Comparison of ENCODE assay signal across 22 cellular contexts in genomic region chr15:48964898-48965297, GRCh38. TPM values are rescaled to one million over a fixed set of nuclear protein-coding genes. Genes with fewer than 3 reads are reported as not detected.
DNase-seq lines count a peak whose midpoint lies in the region; ATAC-seq and TF ChIP-seq lines count a peak whose summit lies in the region.
"Had no signal": no experiment of that assay in that cellular context is flagged by ENCODE, and none has a peak within 500 bp of the region (broad histone marks: within the 10 kb centered on the region; RNA-seq: fewer than 3 reads in every experiment).

No MANE protein-coding gene starts in this region.

- ATAC-seq in activated naive CD8-positive, alpha-beta T cell treated with anti-CD3 and anti-CD28 coated beads, Interleukin-2, amount 10 ng/mL, durations not matched to agents 7 days and 5 days (ENCODE audit: low read depth): no peak
- ATAC-seq in HG03457 (IDR thresholded peaks at IDR 0.05; ENCODE audit: unreplicated experiment): no peak
- ATAC-seq: Right ventricle myocardium inferior, WTC11 had no signal

- H3K9me3 Mint-ChIP-seq in activated CD4-positive, alpha-beta T cell treated with anti-CD3 and anti-CD28 coated beads, Interleukin-2, amount 10 ng/mL, durations not matched to agents 24 days and 14 days: peaks cover 13% of the 10 kb centered on the region
- H3K9me3 Mint-ChIP-seq in Caco-2 (ENCODE audit: unreplicated experiment): no peaks in the 10 kb centered on the region
- no peaks in the 10 kb centered on the region for H3K9me3 Mint-ChIP-seq in activated naive CD8-positive, alpha-beta T cell treated with anti-CD3 and anti-CD28 coated beads, Interleukin-2, amount 10 ng/mL, durations not matched to agents 7 days and 5 days
- peaks cover 5% of the 10 kb centered on the region for H3K9me3 Mint-ChIP-seq in nephron
- H3K9me3 Mint-ChIP-seq: activated naive CD4-positive, alpha-beta T cell treated with anti-CD3 and anti-CD28 coated beads for 36 hours; WTC11 had no signal

- CTCF ChIA-PET in Caco-2 (lab: Charles Lee): interaction anchor here (1.5 to 3.7 kb wide), 2 partner anchors 10 to 103 kb away, joined by 20 to 41 read pairs; no protein-coding TSS in a partner anchor

- DNase-seq in activated CD4-positive, alpha-beta T cell treated with anti-CD3 and anti-CD28 coated beads, Interleukin-2, amount 10 ng/mL, durations not matched to agents 24 days and 14 days: no peak
- DNase-seq in activated CD4-positive, alpha-beta T cell treated with anti-CD3 and anti-CD28 coated beads for 48 hours: no peak
- DNase-seq in Caco-2: no peak
- DNase-seq in activated naive CD8-positive, alpha-beta T cell treated with anti-CD3 and anti-CD28 coated beads, Interleukin-2, amount 10 ng/mL, durations not matched to agents 7 days and 5 days: no peak
- no peak for DNase-seq in central memory CD4-positive, alpha-beta T cell
- DNase-seq in NOMO-1 treated with dmso at 0.1 percent for 144 hours (lab: John Stamatoyannopoulos, UW; ENCODE audit: unreplicated experiment): no peak
- DNase-seq: activated naive CD4-positive, alpha-beta T cell treated with anti-CD3 and anti-CD28 coated beads for 36 hours; C1 segment of cervical spinal cord; GM23248; hippocampal formation; islet precursor cell; naive B cell; NCI-H1105; NCI-H526; small intestine; stimulated activated CD4-positive, alpha-beta T cell treated with anti-CD3 and anti-CD28 coated beads, Interleukin-2, amount 100 ng/mL, for 48 hours had no signal

- POLR2A ChIA-PET in Caco-2 (lab: Charles Lee): no interaction called here
- POLR2A ChIA-PET in activated naive CD8-positive, alpha-beta T cell treated with anti-CD3 and anti-CD28 coated beads, Interleukin-2, amount 10 ng/mL, durations not matched to agents 7 days and 5 days (lab: Charles Lee): interaction anchor here (1.3 to 4.5 kb wide), 3 partner anchors 11 to 87 kb away, joined by 7 to 24 read pairs (median 13); partner anchors contain the start of genes EID1 and SECISBP2L

- peaks cover 50% of the 10 kb centered on the region for H3K4me1 Mint-ChIP-seq in activated CD4-positive, alpha-beta T cell treated with anti-CD3 and anti-CD28 coated beads, Interleukin-2, amount 10 ng/mL, durations not matched to agents 24 days and 14 days
- peaks cover 11% of the 10 kb centered on the region for H3K4me1 Mint-ChIP-seq in Caco-2 (ENCODE audit: low read depth, unreplicated experiment)
- H3K4me1 Mint-ChIP-seq in activated naive CD8-positive, alpha-beta T cell treated with anti-CD3 and anti-CD28 coated beads, Interleukin-2, amount 10 ng/mL, durations not matched to agents 7 days and 5 days: peaks cover 33% of the 10 kb centered on the region
- peaks cover 12% of the 10 kb centered on the region for H3K4me1 Mint-ChIP-seq in nephron

- no peaks in the 10 kb centered on the region for H3K27me3 Mint-ChIP-seq in activated CD4-positive, alpha-beta T cell treated with anti-CD3 and anti-CD28 coated beads, Interleukin-2, amount 10 ng/mL, durations not matched to agents 24 days and 14 days
- peaks cover 17% of the 10 kb centered on the region for H3K27me3 Mint-ChIP-seq in Caco-2 (ENCODE audit: insufficient read depth, unreplicated experiment)
- peaks cover 26% of the 10 kb centered on the region for H3K27me3 Mint-ChIP-seq in activated naive CD8-positive, alpha-beta T cell treated with anti-CD3 and anti-CD28 coated beads, Interleukin-2, amount 10 ng/mL, durations not matched to agents 7 days and 5 days
- H3K27me3 Mint-ChIP-seq in nephron (ENCODE audit: low read depth): peaks cover 21% of the 10 kb centered on the region

- TF ChIP-seq CTCF in Caco-2 (IDR thresholded peaks at IDR 0.05; ENCODE audit: insufficient read depth in 1 of 2, low read depth in 1 of 2, low read length in 1 of 2, severe bottlenecking in 1 of 2, unreplicated experiment in 1 of 2) (no peak), nephron (IDR thresholded peaks at IDR 0.05; ENCODE audit: unreplicated experiment in 3 of 3) (no peak)

- peak overlapping the region; percentile 78 for H3K4me3 Mint-ChIP-seq in activated CD4-positive, alpha-beta T cell treated with anti-CD3 and anti-CD28 coated beads, Interleukin-2, amount 10 ng/mL, durations not matched to agents 24 days and 14 days
- H3K4me3 Mint-ChIP-seq in Caco-2 (ENCODE audit: unreplicated experiment): peak overlapping the region; percentile 6
- H3K4me3 Mint-ChIP-seq in activated naive CD8-positive, alpha-beta T cell treated with anti-CD3 and anti-CD28 coated beads, Interleukin-2, amount 10 ng/mL, durations not matched to agents 7 days and 5 days: peak overlapping the region; percentile 78
- H3K4me3 Mint-ChIP-seq in nephron: peak overlapping the region; percentile 50 to 71 (median 64)

- no peaks in the 10 kb centered on the region for H3K36me3 ChIP-seq in Caco-2 (ENCODE audit: control insufficient read depth, insufficient read depth, low read length)
- H3K36me3 ChIP-seq: breast epithelium had no signal

- intact Hi-C loops in activated CD4-positive, alpha-beta T cell treated with anti-CD3 and anti-CD28 coated beads, Interleukin-2, amount 10 ng/mL, durations not matched to agents 24 days and 14 days (cut with micrococcal nuclease): loop anchor here (5.0 kb wide), 1 partner anchor 182 kb away; no protein-coding TSS in a partner anchor
- intact Hi-C loops in Caco-2 (cut with micrococcal nuclease; ENCODE audit: unreplicated experiment): no loop called here

- H3K4me1 ChIP-seq in Caco-2: no peaks in the 10 kb centered on the region
- H3K4me1 ChIP-seq: breast epithelium had no signal

- peaks cover 13% of the 10 kb centered on the region for H3K36me3 Mint-ChIP-seq in activated CD4-positive, alpha-beta T cell treated with anti-CD3 and anti-CD28 coated beads, Interleukin-2, amount 10 ng/mL, durations not matched to agents 24 days and 14 days (ENCODE audit: low read depth)
- no peaks in the 10 kb centered on the region for H3K36me3 Mint-ChIP-seq in Caco-2 (ENCODE audit: insufficient read depth, unreplicated experiment)
- peaks cover 8% of the 10 kb centered on the region for H3K36me3 Mint-ChIP-seq in activated naive CD8-positive, alpha-beta T cell treated with anti-CD3 and anti-CD28 coated beads, Interleukin-2, amount 10 ng/mL, durations not matched to agents 7 days and 5 days
- H3K36me3 Mint-ChIP-seq in nephron (ENCODE audit: low read depth): no peaks in the 10 kb centered on the region
- H3K36me3 Mint-ChIP-seq: WTC11 had no signal

- peak overlapping the region; percentile 54 for H3K27ac Mint-ChIP-seq in activated CD4-positive, alpha-beta T cell treated with anti-CD3 and anti-CD28 coated beads, Interleukin-2, amount 10 ng/mL, durations not matched to agents 24 days and 14 days
- H3K27ac Mint-ChIP-seq in Caco-2 (ENCODE audit: unreplicated experiment) (no peak overlapping the region), nephron (no peak overlapping the region)
- H3K27ac Mint-ChIP-seq in activated naive CD8-positive, alpha-beta T cell treated with anti-CD3 and anti-CD28 coated beads, Interleukin-2, amount 10 ng/mL, durations not matched to agents 7 days and 5 days: peak overlapping the region; percentile 74
- H3K27ac Mint-ChIP-seq: activated naive CD4-positive, alpha-beta T cell treated with anti-CD3 and anti-CD28 coated beads for 36 hours; naive B cell; WTC11 had no signal

- H3K4me3 ChIP-seq in Caco-2 (ENCODE audit: low read depth, low read length): no peak overlapping the region

- no TSS peak for BruUV-seq in Caco-2 (replicated peaks; lab: Mats Ljungman, UMichigan)

- H3K9me3 ChIP-seq in Caco-2: no peaks in the 10 kb centered on the region
- H3K9me3 ChIP-seq: breast epithelium had no signal

- no peaks in the 10 kb centered on the region; the same call in none of the 2 replicates for H3K27me3 ChIP-seq in Caco-2 (replicated peaks; ENCODE audit: control insufficient read depth, insufficient read depth, low read length)
- H3K27me3 ChIP-seq: breast epithelium had no signal

RNA-seq across cellular contexts. Expression of gene SHC4, which starts 1.2 kb away (rescaled TPM):
- total RNA-seq in activated CD4-positive, alpha-beta T cell treated with anti-CD3 and anti-CD28 coated beads, Interleukin-2, amount 10 ng/mL, durations not matched to agents 24 days and 14 days: 20.4 and 21.2 TPM in 2 replicates
- not detected in 2 replicates for total RNA-seq in Caco-2 (2022)
- under 1 TPM; 0.23 to 0.47 TPM for total RNA-seq in activated naive CD8-positive, alpha-beta T cell treated with anti-CD3 and anti-CD28 coated beads, Interleukin-2, amount 10 ng/mL, durations not matched to agents 7 days and 5 days
- total RNA-seq: HT-29 had no signal

Comparison
In these comparisons a context has a peak if more than half of its experiments do, and no peak if none do; other contexts are left out.
1. H3K27ac Mint-ChIP-seq: peak in activated CD4-positive, alpha-beta T cell treated with anti-CD3 and anti-CD28 coated beads, Interleukin-2, amount 10 ng/mL, durations not matched to agents 24 days and 14 days (single experiment) and activated naive CD8-positive, alpha-beta T cell treated with anti-CD3 and anti-CD28 coated beads, Interleukin-2, amount 10 ng/mL, durations not matched to agents 7 days and 5 days (single experiment); none in Caco-2 (single experiment) and nephron (0 of 3).
2. H3K4me3 Mint-ChIP-seq: peak in every context shown above with its lines; median percentile 78 in activated CD4-positive, alpha-beta T cell treated with anti-CD3 and anti-CD28 coated beads, Interleukin-2, amount 10 ng/mL, durations not matched to agents 24 days and 14 days; 78 in activated naive CD8-positive, alpha-beta T cell treated with anti-CD3 and anti-CD28 coated beads, Interleukin-2, amount 10 ng/mL, durations not matched to agents 7 days and 5 days; 64 in nephron; 6 in Caco-2.
3. RNA of gene SHC4, which starts 1.2 kb away (total RNA-seq): 20.4 to 21.2 TPM in activated CD4-positive, alpha-beta T cell treated with anti-CD3 and anti-CD28 coated beads, Interleukin-2, amount 10 ng/mL, durations not matched to agents 24 days and 14 days; 0.23 to 0.47 TPM in activated naive CD8-positive, alpha-beta T cell treated with anti-CD3 and anti-CD28 coated beads, Interleukin-2, amount 10 ng/mL, durations not matched to agents 7 days and 5 days and not detected in Caco-2; every median in the first group is over 10 times any median in the second.